In the genomic region with DNA sequence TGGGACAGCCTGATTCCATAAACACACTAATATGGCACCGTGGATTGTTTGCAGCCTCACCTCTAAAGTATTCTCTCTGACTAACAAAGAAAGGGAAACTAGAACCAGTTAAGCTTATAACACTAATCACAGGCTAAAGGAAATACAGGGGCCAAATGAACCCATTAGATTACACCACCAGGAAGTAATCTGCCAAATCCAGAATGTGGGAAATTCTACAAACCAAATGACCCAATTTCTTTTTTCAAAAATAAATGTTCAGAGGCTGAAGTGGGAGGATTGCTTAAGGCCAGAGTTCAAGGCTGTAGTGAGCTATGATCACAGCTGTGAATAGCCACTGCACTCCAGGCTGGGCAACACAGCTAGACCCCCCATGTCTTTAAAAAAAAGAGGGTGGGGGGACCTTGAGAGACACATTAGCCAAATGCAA, we compare ENCODE assay signal across 8 cellular contexts. TPM values are rescaled to one million over a fixed set of nuclear protein-coding genes. Genes with fewer than 3 reads are reported as not detected.
DNase-seq lines count a peak whose midpoint lies in the region; ATAC-seq, FAIRE-seq and TF ChIP-seq lines count a peak whose summit lies in the region.

No MANE protein-coding gene starts in this region.

- H3K4me1 ChIP-seq in kidney (ENCODE audit: control insufficient read depth in 1 of 2, insufficient read depth in 1 of 2, low read depth in 1 of 2, low read length in 2 of 2) (peaks cover 10 to 15% of the 10 kb centered on the region in 2 donors), testis (peaks cover 10% of the 10 kb centered on the region)

- TF ChIP-seq CTCF in CD14-positive monocyte (IDR thresholded peaks at IDR 0.05) (no peak), HFFc6 (IDR thresholded peaks at IDR 0.05) (no peak), kidney (IDR thresholded peaks at IDR 0.05; ENCODE audit: borderline replicate concordance, extremely low read depth, insufficient read depth) (no peak), testis (IDR thresholded peaks at IDR 0.05) (no peak)

- POLR2A ChIA-PET in activated naive CD8-positive, alpha-beta T cell treated with anti-CD3 and anti-CD28 coated beads, Interleukin-2, amount 10 ng/mL, durations not matched to agents 7 days and 5 days (lab: Charles Lee), result interaction anchor here (2.4 kb wide), 1 partner anchor 59 kb away, joined by 13 read pairs; the partner anchor contains the start of gene CHMP1B

- H3K9me3 ChIP-seq in kidney (ENCODE audit: control insufficient read depth in 1 of 2, low read length in 2 of 2) (no peaks in the 10 kb centered on the region), testis (no peaks in the 10 kb centered on the region)

- H3K27ac Mint-ChIP-seq in CD14-positive monocyte (peak overlapping the region; percentile 88 to 96 (median 94)), HFFc6 (peak overlapping the region; percentile 89)
- no peak overlapping the region for H3K27ac Mint-ChIP-seq in activated naive CD8-positive, alpha-beta T cell treated with anti-CD3 and anti-CD28 coated beads, Interleukin-2, amount 10 ng/mL, durations not matched to agents 7 days and 5 days

- DNase-seq in CD14-positive monocyte (ENCODE audit: low spot score) (no peak), HFFc6 (peak; percentile 35), kidney (no peak), testis (no peak), NK-92 (lab: John Stamatoyannopoulos, UW; ENCODE audit: unreplicated experiment) (no peak)
- DNase-seq in activated naive CD8-positive, alpha-beta T cell treated with anti-CD3 and anti-CD28 coated beads, Interleukin-2, amount 10 ng/mL, durations not matched to agents 7 days and 5 days, result no peak
- DNase-seq in activated CD4-positive, alpha-beta T cell treated with anti-CD3 and anti-CD28 coated beads for 48 hours, result no peak

- H3K4me1 Mint-ChIP-seq in CD14-positive monocyte, result peaks cover 34% of the 10 kb centered on the region
- H3K4me1 Mint-ChIP-seq in HFFc6 (ENCODE audit: low read depth), result peaks cover 21% of the 10 kb centered on the region
- peaks cover 13% of the 10 kb centered on the region for H3K4me1 Mint-ChIP-seq in activated naive CD8-positive, alpha-beta T cell treated with anti-CD3 and anti-CD28 coated beads, Interleukin-2, amount 10 ng/mL, durations not matched to agents 7 days and 5 days

- 12 to 42% methylated on average over 1 of the region's 1 CpG for WGBS in testis, 2 donors

- peaks cover 0 to under 1% (median 0%) of the 10 kb centered on the region in 3 donors for H3K27me3 Mint-ChIP-seq in CD14-positive monocyte (ENCODE audit: low read depth in 3 of 3)
- H3K27me3 Mint-ChIP-seq in HFFc6 (ENCODE audit: insufficient read depth), result peaks cover 2% of the 10 kb centered on the region; the same call in 1 of the 2 replicates
- no peaks in the 10 kb centered on the region for H3K27me3 Mint-ChIP-seq in activated naive CD8-positive, alpha-beta T cell treated with anti-CD3 and anti-CD28 coated beads, Interleukin-2, amount 10 ng/mL, durations not matched to agents 7 days and 5 days

- intact Hi-C loops in CD14-positive monocyte (cut with micrococcal nuclease) (loop anchor here (2.0 to 10.0 kb wide), 2 partner anchors 55 to 59 kb away; partner anchors contain the start of gene CHMP1B (in 2 of the 2)), kidney (cut with DNase I) (no loop called here), testis (cut with DNase I; ENCODE audit: low total_unique reads) (no loop called here)

- H3K4me3 ChIP-seq in kidney (ENCODE audit: low read length in 2 of 2) (peak overlapping the region; percentile 73 to 96), testis (no peak overlapping the region)

- FAIRE-seq in kidney (lab: Jason Lieb, UNC), result no peak

- H3K36me3 ChIP-seq in kidney (ENCODE audit: control insufficient read depth in 1 of 2, insufficient read depth in 2 of 2, low read length in 2 of 2) (no peaks in the 10 kb centered on the region), testis (ENCODE audit: low read depth, missing control alignments) (no peaks in the 10 kb centered on the region)

- no peak for ATAC-seq in activated naive CD8-positive, alpha-beta T cell treated with anti-CD3 and anti-CD28 coated beads, Interleukin-2, amount 10 ng/mL, durations not matched to agents 7 days and 5 days (ENCODE audit: low read depth)
- ATAC-seq in GM21526 (IDR thresholded peaks at IDR 0.05; ENCODE audit: low FRiP score, unreplicated experiment), result no peak

- H3K27me3 ChIP-seq in testis, result no peaks in the 10 kb centered on the region

- peak overlapping the region in 1 of 2 donors; percentile 97 for H3K9ac ChIP-seq in kidney (ENCODE audit: low read length in 2 of 2)

- peak overlapping the region; percentile 85 to 88 for H3K4me3 Mint-ChIP-seq in CD14-positive monocyte
- H3K4me3 Mint-ChIP-seq in HFFc6, result peak overlapping the region; percentile 86
- H3K4me3 Mint-ChIP-seq in activated naive CD8-positive, alpha-beta T cell treated with anti-CD3 and anti-CD28 coated beads, Interleukin-2, amount 10 ng/mL, durations not matched to agents 7 days and 5 days, result peak overlapping the region; percentile 25

- H3K36me3 Mint-ChIP-seq in CD14-positive monocyte (peaks cover 15 to 20% of the 10 kb centered on the region in 2 donors), HFFc6 (ENCODE audit: low read depth) (peaks cover 5% of the 10 kb centered on the region; the same call in 1 of the 2 replicates)
- H3K36me3 Mint-ChIP-seq in activated naive CD8-positive, alpha-beta T cell treated with anti-CD3 and anti-CD28 coated beads, Interleukin-2, amount 10 ng/mL, durations not matched to agents 7 days and 5 days, result peaks cover 7% of the 10 kb centered on the region

- H3K9me3 Mint-ChIP-seq in CD14-positive monocyte (no peaks in the 10 kb centered on the region), HFFc6 (no peaks in the 10 kb centered on the region)
- H3K9me3 Mint-ChIP-seq in activated naive CD8-positive, alpha-beta T cell treated with anti-CD3 and anti-CD28 coated beads, Interleukin-2, amount 10 ng/mL, durations not matched to agents 7 days and 5 days, result no peaks in the 10 kb centered on the region

- TF ChIP-seq POLR2A in testis (IDR thresholded peaks at IDR 0.05), result no peak

- peak overlapping the region; percentile 99 for H3K27ac ChIP-seq in kidney (ENCODE audit: low read depth in 2 of 2, low read length in 2 of 2)
- H3K27ac ChIP-seq in testis, result peak overlapping the region; percentile 98 to 99

RNA-seq across cellular contexts. Expression of gene MPPE1, which starts 1.5 kb away (rescaled TPM):
- 10 to 100 TPM; 53.4 to 92.3 TPM for polyA plus RNA-seq in CD14-positive monocyte
- total RNA-seq in HFFc6 (2021; fragmentation: NEBNext Ultra II Directional; extraction: Animal tissue kit (Norgen Biotek cat#: 25700)), result 10 to 100 TPM; 23.5 to 28.2 (median 26.0) TPM
- total RNA-seq in activated naive CD8-positive, alpha-beta T cell treated with anti-CD3 and anti-CD28 coated beads, Interleukin-2, amount 10 ng/mL, durations not matched to agents 7 days and 5 days, result 10 to 100 TPM; 60.4 to 61.1 TPM
- total RNA-seq in kidney, result 71.8 TPM
- polyA plus RNA-seq in kidney (ENCODE audit: insufficient read depth, low read depth, low replicate concordance), result 48.1 TPM
- total RNA-seq in testis, result 10 to 100 TPM; 28.3 to 37.5 TPM
- polyA plus RNA-seq in testis (ENCODE audit: insufficient read depth, low read depth, low replicate concordance), result 32.8 TPM

RNA-seq across cellular contexts. Expression of gene CHMP1B, which starts 58.4 kb away (rescaled TPM):
- 100 to 1,000 TPM in 1 of 2 donors, 10 to 100 TPM in 1; 95.2 to 105 TPM for polyA plus RNA-seq in CD14-positive monocyte
- 10 to 100 TPM; 30.9 to 33.7 (median 32.5) TPM for total RNA-seq in HFFc6 (2021; fragmentation: NEBNext Ultra II Directional; extraction: Animal tissue kit (Norgen Biotek cat#: 25700))
- 10 to 100 TPM; 35.1 to 35.2 TPM for total RNA-seq in activated naive CD8-positive, alpha-beta T cell treated with anti-CD3 and anti-CD28 coated beads, Interleukin-2, amount 10 ng/mL, durations not matched to agents 7 days and 5 days
- 47.4 TPM for total RNA-seq in kidney
- polyA plus RNA-seq in kidney (ENCODE audit: insufficient read depth, low read depth, low replicate concordance), result 34.5 TPM
- 10 to 100 TPM; 39.1 to 50.0 TPM for total RNA-seq in testis
- 32.8 TPM for polyA plus RNA-seq in testis (ENCODE audit: insufficient read depth, low read depth, low replicate concordance)

Comparison
In these comparisons a context has a peak if more than half of its experiments do, and no peak if none do; other contexts are left out.
1. H3K4me3 Mint-ChIP-seq: peak in every context shown above with its lines; median percentile 86 in CD14-positive monocyte; 86 in HFFc6; 25 in activated naive CD8-positive, alpha-beta T cell treated with anti-CD3 and anti-CD28 coated beads, Interleukin-2, amount 10 ng/mL, durations not matched to agents 7 days and 5 days.
2. H3K4me3 ChIP-seq: peak in kidney (2 of 2); none in testis (0 of 2).
3. intact Hi-C loops: an anchor here in CD14-positive monocyte (2.0 to 10.0 kb wide); none called in kidney and testis.